In genomic region chr6:43895656-43896055, GRCh38 we compare ENCODE assay signal across 10 cellular contexts.
"Had no signal": no experiment of that assay in that cellular context is flagged by ENCODE, and none has a peak within 500 bp of the region (broad histone marks: within the 10 kb centered on the region; RNA-seq: fewer than 3 reads in every experiment).

No MANE protein-coding gene starts in this region.

- H3K9ac ChIP-seq: KMS-11 had no signal

- DNase-seq: H9, HCEC 1CT, HFFc6, IMR-90, KBM-7 had no signal

- H3K9me3 Mint-ChIP-seq: GM23338, HFFc6 had no signal

- H3K27ac ChIP-seq: KMS-11 had no signal

- H3K4me2 ChIP-seq: GM23338, KMS-11 had no signal

- H3K4me3 ChIP-seq: GM23338 had no signal

- FAIRE-seq: H1, H54, HTR-8/SVneo had no signal

- H2AFZ ChIP-seq: GM23338 had no signal

- H3K27ac Mint-ChIP-seq: GM23338, HFFc6 had no signal

- H3K4me3 Mint-ChIP-seq: GM23338, H9, HFFc6 had no signal
